ENCODE assay signal across 10 cellular contexts in genomic region chr1:204821924-204822323, GRCh38. TPM values are rescaled to one million over a fixed set of nuclear protein-coding genes. Genes with fewer than 3 reads are reported as not detected.
"Had no signal": no experiment of that assay in that cellular context is flagged by ENCODE, and none has a peak within 500 bp of the region (broad histone marks: within the 10 kb centered on the region; RNA-seq: fewer than 3 reads in every experiment).

No MANE protein-coding gene starts in this region.

- DNase-seq: activated CD4-positive, alpha-beta T cell treated with anti-CD3 and anti-CD28 coated beads, Interleukin-2, amount 50 U/mL, for 48 hours; activated naive CD4-positive, alpha-beta T cell treated with anti-CD3 and anti-CD28 coated beads, Interleukin-2, amount 10 ng/mL, durations not matched to agents 7 days and 5 days; kidney glomerular epithelial cell; naive thymus-derived CD8-positive, alpha-beta T cell; Right ventricle myocardium superior had no signal

- H3K9me3 Mint-ChIP-seq: activated naive CD4-positive, alpha-beta T cell treated with anti-CD3 and anti-CD28 coated beads, Interleukin-2, amount 10 ng/mL, durations not matched to agents 7 days and 5 days; activated T-helper 2 cell treated with anti-CD3 and anti-CD28 coated beads, Interferon-gamma antibody, Interleukin-2, Interleukin-4, amounts not matched to agents 10 μg/mL and 5 μg/mL and 100 μg/mL, durations not matched to agents 14 hours and 24 hours and 36 hours; naive thymus-derived CD8-positive, alpha-beta T cell had no signal

- H3K27me3 ChIP-seq: ascending aorta had no signal

- H3K36me3 ChIP-seq: ascending aorta, tibial nerve had no signal

- H3K4me1 Mint-ChIP-seq: activated naive CD4-positive, alpha-beta T cell treated with anti-CD3 and anti-CD28 coated beads, Interleukin-2, amount 10 ng/mL, durations not matched to agents 7 days and 5 days; naive thymus-derived CD8-positive, alpha-beta T cell had no signal

- H3K36me3 Mint-ChIP-seq: activated naive CD4-positive, alpha-beta T cell treated with anti-CD3 and anti-CD28 coated beads, Interleukin-2, amount 10 ng/mL, durations not matched to agents 7 days and 5 days; naive thymus-derived CD8-positive, alpha-beta T cell had no signal

- H3K4me3 Mint-ChIP-seq: activated naive CD4-positive, alpha-beta T cell treated with anti-CD3 and anti-CD28 coated beads, Interleukin-2, amount 10 ng/mL, durations not matched to agents 7 days and 5 days; naive thymus-derived CD8-positive, alpha-beta T cell had no signal

- ATAC-seq: esophagus mucosa; naive thymus-derived CD8-positive, alpha-beta T cell had no signal

- H3K27ac ChIP-seq: SK-N-MC, tibial nerve had no signal

- H3K4me3 ChIP-seq: ascending aorta, SK-N-MC, tibial nerve had no signal

- H3K9me3 ChIP-seq: ascending aorta, tibial nerve had no signal

- H3K27ac Mint-ChIP-seq: activated naive CD4-positive, alpha-beta T cell treated with anti-CD3 and anti-CD28 coated beads, Interleukin-2, amount 10 ng/mL, durations not matched to agents 7 days and 5 days; activated T-helper 2 cell treated with anti-CD3 and anti-CD28 coated beads, Interferon-gamma antibody, Interleukin-2, Interleukin-4, amounts not matched to agents 10 μg/mL and 5 μg/mL and 100 μg/mL, durations not matched to agents 14 hours and 24 hours and 36 hours; naive thymus-derived CD8-positive, alpha-beta T cell had no signal

RNA-seq across cellular contexts. Expression of gene NFASC, which starts 48.7 kb away (rescaled TPM):
- total RNA-seq: naive thymus-derived CD8-positive, alpha-beta T cell had no signal
- polyA plus RNA-seq: naive thymus-derived CD8-positive, alpha-beta T cell had no signal
